In the genomic region with DNA sequence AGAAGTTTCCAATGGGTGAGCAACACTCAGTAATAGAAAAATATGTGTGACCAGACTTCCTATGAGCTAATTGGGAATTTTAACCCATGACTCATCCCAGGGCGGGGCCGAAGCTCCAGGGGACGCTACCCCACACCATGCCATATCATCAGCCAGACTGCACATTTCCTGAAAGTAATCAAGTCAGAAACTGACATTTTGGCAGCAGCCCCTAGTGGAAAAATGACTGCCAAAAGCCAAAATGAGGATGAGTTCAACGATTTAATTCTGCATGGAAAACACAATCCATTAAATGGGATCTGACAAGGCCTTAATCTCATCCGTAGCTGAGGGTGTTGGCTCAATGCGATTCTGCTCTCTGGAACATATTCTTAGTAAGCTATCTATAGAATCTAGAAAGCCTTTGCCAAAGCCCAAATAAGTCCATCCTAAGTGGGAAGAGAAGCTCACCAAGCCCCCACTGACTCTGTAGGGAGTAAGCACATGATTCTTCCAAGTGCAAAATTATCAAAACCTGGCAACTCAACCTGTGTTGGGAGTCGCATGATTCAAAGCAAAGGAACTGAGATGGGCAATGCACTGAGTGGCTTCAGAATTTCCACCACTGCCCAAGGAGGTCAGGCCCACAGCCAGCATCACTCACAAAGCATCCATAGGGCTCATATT, we compare ENCODE assay signal across 10 cellular contexts.
DNase-seq lines count a peak whose midpoint lies in the region; ATAC-seq and TF ChIP-seq lines count a peak whose summit lies in the region.
"Had no signal": no experiment of that assay in that cellular context is flagged by ENCODE, and none has a peak within 500 bp of the region (broad histone marks: within the 10 kb centered on the region; RNA-seq: fewer than 3 reads in every experiment).

No MANE protein-coding gene starts in this region.

- H3K9me3 Mint-ChIP-seq in natural killer cell treated with Interleukin-12 subunit alpha and Interleukin-12 subunit beta and Interleukin-15 and Interleukin-18, amount 100 ng/mL, for 72 hours = no peaks in the 10 kb centered on the region

- POLR2A ChIA-PET in GM10248 (lab: Yijun Ruan, JAX) = no interaction called here

- TF ChIP-seq EP300 in sigmoid colon (IDR thresholded peaks at IDR 0.05) = no peak

- peak overlapping the region in 3 of 4 donors; percentile 15 to 58 (median 48) for H3K27ac ChIP-seq in sigmoid colon

- no peak overlapping the region for H3K27ac Mint-ChIP-seq in natural killer cell treated with Interleukin-12 subunit alpha and Interleukin-12 subunit beta and Interleukin-15 and Interleukin-18, amount 100 ng/mL, for 72 hours

- 57 to 71% methylated on average over 7 of the region's 7 CpGs for WGBS in sigmoid colon, 2 donors

- peaks cover 0 to 17% (median 10%) of the 10 kb centered on the region in 4 donors for H3K4me1 ChIP-seq in sigmoid colon

- H3K4me3 ChIP-seq in foreskin fibroblast (ENCODE audit: low read depth in 1 of 2, low read length in 2 of 2) = no peak overlapping the region
- no peak overlapping the region for H3K4me3 ChIP-seq in sigmoid colon

- no peaks in the 10 kb centered on the region for H3K9me3 ChIP-seq in sigmoid colon

- no peak for ATAC-seq in GM21381 (IDR thresholded peaks at IDR 0.05; ENCODE audit: unreplicated experiment)
- no peak for ATAC-seq in HG03045 (IDR thresholded peaks at IDR 0.05; ENCODE audit: unreplicated experiment)
- ATAC-seq in natural killer cell treated with Interleukin-12 subunit alpha and Interleukin-12 subunit beta and Interleukin-15 and Interleukin-18, amount 100 ng/mL, for 72 hours = no peak

- no peaks in the 10 kb centered on the region for H3K27me3 Mint-ChIP-seq in natural killer cell treated with Interleukin-12 subunit alpha and Interleukin-12 subunit beta and Interleukin-15 and Interleukin-18, amount 100 ng/mL, for 72 hours

- no peaks in the 10 kb centered on the region for H3K27me3 ChIP-seq in sigmoid colon

- no peaks in the 10 kb centered on the region for H3K36me3 ChIP-seq in sigmoid colon

- no peak for TF ChIP-seq POLR2A in sigmoid colon (IDR thresholded peaks at IDR 0.05)

- H3K4me1 Mint-ChIP-seq in natural killer cell treated with Interleukin-12 subunit alpha and Interleukin-12 subunit beta and Interleukin-15 and Interleukin-18, amount 100 ng/mL, for 72 hours (ENCODE audit: low read depth in 2 of 2) = no peaks in the 10 kb centered on the region

- peak; percentile 97 for DNase-seq in G401 (ENCODE audit: low spot score)
- DNase-seq in T1000 (lab: John Stamatoyannopoulos, UW) = peak; percentile 70
- peak; percentile 79 to 88 for DNase-seq in foreskin fibroblast
- peak; percentile 69 for DNase-seq in sigmoid colon
- no peak for DNase-seq in GM10248 (ENCODE audit: extremely low spot score)
- DNase-seq in natural killer cell treated with Interleukin-12 subunit alpha and Interleukin-12 subunit beta and Interleukin-15 and Interleukin-18, amount 100 ng/mL, for 72 hours (ENCODE audit: low spot score) = no peak
- DNase-seq: NCI-H2081 treated with DMSO at 0.1 percent for 48 hours; stimulated activated CD4-positive, alpha-beta T cell treated with anti-CD3 and anti-CD28 coated beads, Interleukin-12 subunit alpha, Interleukin-12 subunit beta, amount 100 ng/mL, for 4 hours had no signal

- CTCF ChIA-PET in GM10248 (lab: Yijun Ruan, JAX) = no interaction called here

- no peak overlapping the region for H3K4me3 Mint-ChIP-seq in natural killer cell treated with Interleukin-12 subunit alpha and Interleukin-12 subunit beta and Interleukin-15 and Interleukin-18, amount 100 ng/mL, for 72 hours

- no peaks in the 10 kb centered on the region for H3K36me3 Mint-ChIP-seq in natural killer cell treated with Interleukin-12 subunit alpha and Interleukin-12 subunit beta and Interleukin-15 and Interleukin-18, amount 100 ng/mL, for 72 hours

- intact Hi-C loops in sigmoid colon (cut with DNase I) = no loop called here

- in situ Hi-C loops in G401 (cut with HindIII; ENCODE audit: low sequenced_read_pairs) = no loop called here

- TF ChIP-seq CTCF in foreskin fibroblast (IDR thresholded peaks at IDR 0.05; ENCODE audit: low read depth, low read length) (no peak), sigmoid colon (IDR thresholded peaks at IDR 0.05) (no peak), GM10248 (IDR thresholded peaks at IDR 0.05; ENCODE audit: control extremely low read depth, extremely low read depth, low read depth, missing control alignments) (no peak)

Comparison
In these comparisons a context has a peak if more than half of its experiments do, and no peak if none do; other contexts are left out.
1. DNase-seq: peak in G401 (single experiment), T1000 (single experiment), foreskin fibroblast (2 of 2) and sigmoid colon (single experiment); none in GM10248 (single experiment) and natural killer cell treated with Interleukin-12 subunit alpha and Interleukin-12 subunit beta and Interleukin-15 and Interleukin-18, amount 100 ng/mL, for 72 hours (single experiment).